In the genomic region with DNA sequence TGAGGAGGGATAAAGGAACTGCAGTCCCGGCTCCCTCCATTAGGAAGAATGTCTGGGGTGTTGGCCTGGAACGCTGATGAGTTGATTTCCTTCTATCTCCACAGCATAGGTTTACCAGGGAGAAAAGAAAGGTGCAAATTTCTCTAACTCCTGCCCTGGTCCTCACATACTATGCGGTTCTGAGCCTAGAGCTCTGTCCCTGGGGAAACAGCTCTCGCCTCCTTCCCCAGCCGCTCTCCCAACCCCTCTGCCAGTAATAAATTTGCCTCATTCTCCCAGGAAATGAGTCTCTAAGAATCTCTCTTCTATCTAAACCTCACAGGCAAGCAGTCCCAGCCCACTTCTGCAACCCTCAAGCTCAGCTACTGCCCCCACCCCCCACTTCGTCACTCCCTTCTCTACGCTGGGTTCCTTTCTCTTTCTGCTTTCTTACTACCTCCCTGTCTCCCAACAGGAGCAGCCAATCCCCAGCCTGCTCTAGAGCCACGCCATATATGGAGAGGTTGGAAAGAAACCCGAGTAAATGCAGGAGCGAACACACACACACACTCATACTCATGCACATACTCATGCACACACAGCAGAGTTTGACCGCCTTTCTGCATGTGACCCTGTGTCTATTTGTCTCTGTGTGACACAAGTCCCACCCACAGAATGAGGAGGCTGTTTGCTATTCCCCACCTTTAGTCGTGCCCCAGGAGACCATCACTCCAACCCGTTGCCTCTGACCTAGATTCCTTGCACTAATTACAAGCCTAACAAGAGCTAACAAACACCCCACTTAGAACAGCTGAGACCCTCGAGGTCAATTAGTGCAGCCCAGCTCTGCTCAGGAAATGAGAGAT, we compare ENCODE assay signal across 1 cellular context.
TF ChIP-seq lines count a peak whose summit lies in the region.

No MANE protein-coding gene starts in this region.

TF ChIP-seq in HEK293, 187 proteins besides CTCF, POLR2A, EP300 and RAD21 (continued from another document):
- TF ChIP-seq, protein P1, sequence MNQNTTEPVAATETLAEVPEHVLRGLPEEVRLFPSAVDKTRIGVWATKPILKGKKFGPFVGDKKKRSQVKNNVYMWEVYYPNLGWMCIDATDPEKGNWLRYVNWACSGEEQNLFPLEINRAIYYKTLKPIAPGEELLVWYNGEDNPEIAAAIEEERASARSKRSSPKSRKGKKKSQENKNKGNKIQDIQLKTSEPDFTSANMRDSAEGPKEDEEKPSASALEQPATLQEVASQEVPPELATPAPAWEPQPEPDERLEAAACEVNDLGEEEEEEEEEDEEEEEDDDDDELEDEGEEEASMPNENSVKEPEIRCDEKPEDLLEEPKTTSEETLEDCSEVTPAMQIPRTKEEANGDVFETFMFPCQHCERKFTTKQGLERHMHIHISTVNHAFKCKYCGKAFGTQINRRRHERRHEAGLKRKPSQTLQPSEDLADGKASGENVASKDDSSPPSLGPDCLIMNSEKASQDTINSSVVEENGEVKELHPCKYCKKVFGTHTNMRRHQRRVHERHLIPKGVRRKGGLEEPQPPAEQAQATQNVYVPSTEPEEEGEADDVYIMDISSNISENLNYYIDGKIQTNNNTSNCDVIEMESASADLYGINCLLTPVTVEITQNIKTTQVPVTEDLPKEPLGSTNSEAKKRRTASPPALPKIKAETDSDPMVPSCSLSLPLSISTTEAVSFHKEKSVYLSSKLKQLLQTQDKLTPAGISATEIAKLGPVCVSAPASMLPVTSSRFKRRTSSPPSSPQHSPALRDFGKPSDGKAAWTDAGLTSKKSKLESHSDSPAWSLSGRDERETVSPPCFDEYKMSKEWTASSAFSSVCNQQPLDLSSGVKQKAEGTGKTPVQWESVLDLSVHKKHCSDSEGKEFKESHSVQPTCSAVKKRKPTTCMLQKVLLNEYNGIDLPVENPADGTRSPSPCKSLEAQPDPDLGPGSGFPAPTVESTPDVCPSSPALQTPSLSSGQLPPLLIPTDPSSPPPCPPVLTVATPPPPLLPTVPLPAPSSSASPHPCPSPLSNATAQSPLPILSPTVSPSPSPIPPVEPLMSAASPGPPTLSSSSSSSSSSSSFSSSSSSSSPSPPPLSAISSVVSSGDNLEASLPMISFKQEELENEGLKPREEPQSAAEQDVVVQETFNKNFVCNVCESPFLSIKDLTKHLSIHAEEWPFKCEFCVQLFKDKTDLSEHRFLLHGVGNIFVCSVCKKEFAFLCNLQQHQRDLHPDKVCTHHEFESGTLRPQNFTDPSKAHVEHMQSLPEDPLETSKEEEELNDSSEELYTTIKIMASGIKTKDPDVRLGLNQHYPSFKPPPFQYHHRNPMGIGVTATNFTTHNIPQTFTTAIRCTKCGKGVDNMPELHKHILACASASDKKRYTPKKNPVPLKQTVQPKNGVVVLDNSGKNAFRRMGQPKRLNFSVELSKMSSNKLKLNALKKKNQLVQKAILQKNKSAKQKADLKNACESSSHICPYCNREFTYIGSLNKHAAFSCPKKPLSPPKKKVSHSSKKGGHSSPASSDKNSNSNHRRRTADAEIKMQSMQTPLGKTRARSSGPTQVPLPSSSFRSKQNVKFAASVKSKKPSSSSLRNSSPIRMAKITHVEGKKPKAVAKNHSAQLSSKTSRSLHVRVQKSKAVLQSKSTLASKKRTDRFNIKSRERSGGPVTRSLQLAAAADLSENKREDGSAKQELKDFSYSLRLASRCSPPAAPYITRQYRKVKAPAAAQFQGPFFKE (tag by site-specific recombination; IDR thresholded peaks at IDR 0.05; ENCODE audit: borderline replicate concordance): no peak
- peak; percentile 37; the same call in 1 of the 2 replicates for TF ChIP-seq ZNF24 (tag by site-specific recombination; IDR thresholded peaks at IDR 0.05)
TF ChIP-seq in HEK293: peak in this region for 35.
